In the genomic region with DNA sequence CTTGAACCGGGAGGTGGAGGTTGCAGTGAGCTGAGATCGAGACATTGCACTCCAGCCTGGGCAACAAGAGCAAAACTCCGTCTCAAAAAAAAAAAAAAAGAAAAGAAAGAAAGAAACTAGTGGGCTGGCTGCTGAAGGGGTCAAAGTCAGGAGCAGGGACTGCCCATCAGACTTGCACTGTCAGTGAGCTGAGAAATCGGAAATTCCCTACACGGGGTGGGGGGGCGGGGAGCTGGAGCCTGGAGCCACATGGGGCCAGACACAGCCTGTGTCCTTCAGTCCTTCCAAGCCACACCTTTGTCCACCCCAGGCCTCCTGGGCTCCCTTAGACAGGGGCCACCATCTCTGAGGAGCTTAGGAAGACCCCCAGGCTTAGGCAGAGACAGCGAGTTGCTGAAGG, we compare ENCODE assay signal across 16 cellular contexts. TPM values are rescaled to one million over a fixed set of nuclear protein-coding genes. Genes with fewer than 3 reads are reported as not detected.
DNase-seq lines count a peak whose midpoint lies in the region; ATAC-seq and TF ChIP-seq lines count a peak whose summit lies in the region.
"Had no signal": no experiment of that assay in that cellular context is flagged by ENCODE, and none has a peak within 500 bp of the region (broad histone marks: within the 10 kb centered on the region; RNA-seq: fewer than 3 reads in every experiment).

No MANE protein-coding gene starts in this region.

- POLR2A ChIA-PET in GM10248 (lab: Yijun Ruan, JAX) (no interaction called here), WTC11 (lab: Charles Lee) (interaction anchor here (0.7 to 1.3 kb wide), 3 partner anchors 24 to 82 kb away, joined by 3 to 7 read pairs (median 4); a partner anchor contains a TSS)

- in situ Hi-C loops in GM13977 (cut with MboI; ENCODE audit: low pct_unique_long_range_greater_than_20kb, low sequenced_read_pairs, unreplicated experiment) = no loop called here

- H3K4me1 Mint-ChIP-seq in WTC11 = peaks cover 67% of the 10 kb centered on the region

- H3K27me3 Mint-ChIP-seq in WTC11 (ENCODE audit: low read depth) = no peaks in the 10 kb centered on the region; the same call in none of the 2 replicates

- ATAC-seq in WTC11 = no peak
- ATAC-seq: GM23338, K562 had no signal

- DNase-seq in GM10248 (ENCODE audit: extremely low spot score) (peak; percentile 47), GM13977 (ENCODE audit: low spot score) (peak; percentile 52), WTC11 (ENCODE audit: low spot score) (no peak), NOMO-1 treated with dmso at 0.1 percent for 144 hours (lab: John Stamatoyannopoulos, UW; ENCODE audit: unreplicated experiment) (no peak), NOMO-1 (lab: John Stamatoyannopoulos, UW; ENCODE audit: unreplicated experiment in 2 of 2) (no peak), middle frontal gyrus (ENCODE audit: extremely low spot score, low spot score) (no peak)
- no peak for DNase-seq in activated CD4-positive, CD25-positive, alpha-beta regulatory T cell (lab: John Stamatoyannopoulos, UW)
- DNase-seq: AML-193; Caco-2; CD4-positive, alpha-beta T cell; DND-41; EL; H9; IMR-90 had no signal

- H3K36me3 Mint-ChIP-seq in WTC11 = no peaks in the 10 kb centered on the region

- TF ChIP-seq CTCF in GM10248 (IDR thresholded peaks at IDR 0.05; ENCODE audit: control extremely low read depth, extremely low read depth, low read depth, missing control alignments) (no peak), GM13977 (IDR thresholded peaks at IDR 0.05; ENCODE audit: extremely low read depth, insufficient read depth, missing control alignments) (no peak), WTC11 (IDR thresholded peaks at IDR 0.05) (no peak)

- CTCF ChIA-PET in GM10248 (lab: Yijun Ruan, JAX) = interaction anchor here (1.0 to 1.4 kb wide), 2 partner anchors 55 to 58 kb away, joined by 3 to 4 read pairs; no protein-coding TSS in a partner anchor
- CTCF ChIA-PET in WTC11 (lab: Charles Lee) = interaction anchor here (0.6 to 4.2 kb wide), 7 partner anchors 16 to 78 kb away, joined by 3 to 48 read pairs (median 10); no protein-coding TSS in a partner anchor

- peak overlapping the region; percentile 36; the same call in 1 of the 2 replicates for H3K27ac Mint-ChIP-seq in WTC11
- H3K27ac Mint-ChIP-seq: CD4-positive, alpha-beta T cell; GM23338; H9 had no signal

- peak overlapping the region; percentile 10; the same call in 1 of the 2 replicates for H3K4me3 Mint-ChIP-seq in WTC11
- H3K4me3 Mint-ChIP-seq: CD4-positive, alpha-beta T cell; GM23338 had no signal

- H3K9me3 Mint-ChIP-seq in WTC11 = no peaks in the 10 kb centered on the region
- H3K9me3 Mint-ChIP-seq: CD4-positive, alpha-beta T cell; GM23338; H9 had no signal

TF ChIP-seq in WTC11, 78 proteins besides CTCF, POLR2A, EP300 and RAD21 (continues in another document):
- TF ChIP-seq RORB (CRISPR knock-in tag; IDR thresholded peaks at IDR 0.05) = no peak
- TF ChIP-seq ZNF232 (CRISPR knock-in tag; IDR thresholded peaks at IDR 0.05) = no peak
- TF ChIP-seq, protein P1, sequence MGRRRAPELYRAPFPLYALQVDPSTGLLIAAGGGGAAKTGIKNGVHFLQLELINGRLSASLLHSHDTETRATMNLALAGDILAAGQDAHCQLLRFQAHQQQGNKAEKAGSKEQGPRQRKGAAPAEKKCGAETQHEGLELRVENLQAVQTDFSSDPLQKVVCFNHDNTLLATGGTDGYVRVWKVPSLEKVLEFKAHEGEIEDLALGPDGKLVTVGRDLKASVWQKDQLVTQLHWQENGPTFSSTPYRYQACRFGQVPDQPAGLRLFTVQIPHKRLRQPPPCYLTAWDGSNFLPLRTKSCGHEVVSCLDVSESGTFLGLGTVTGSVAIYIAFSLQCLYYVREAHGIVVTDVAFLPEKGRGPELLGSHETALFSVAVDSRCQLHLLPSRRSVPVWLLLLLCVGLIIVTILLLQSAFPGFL (CRISPR knock-in tag; IDR thresholded peaks at IDR 0.05; ENCODE audit: borderline replicate concordance) = no peak
- TF ChIP-seq, protein P2, sequence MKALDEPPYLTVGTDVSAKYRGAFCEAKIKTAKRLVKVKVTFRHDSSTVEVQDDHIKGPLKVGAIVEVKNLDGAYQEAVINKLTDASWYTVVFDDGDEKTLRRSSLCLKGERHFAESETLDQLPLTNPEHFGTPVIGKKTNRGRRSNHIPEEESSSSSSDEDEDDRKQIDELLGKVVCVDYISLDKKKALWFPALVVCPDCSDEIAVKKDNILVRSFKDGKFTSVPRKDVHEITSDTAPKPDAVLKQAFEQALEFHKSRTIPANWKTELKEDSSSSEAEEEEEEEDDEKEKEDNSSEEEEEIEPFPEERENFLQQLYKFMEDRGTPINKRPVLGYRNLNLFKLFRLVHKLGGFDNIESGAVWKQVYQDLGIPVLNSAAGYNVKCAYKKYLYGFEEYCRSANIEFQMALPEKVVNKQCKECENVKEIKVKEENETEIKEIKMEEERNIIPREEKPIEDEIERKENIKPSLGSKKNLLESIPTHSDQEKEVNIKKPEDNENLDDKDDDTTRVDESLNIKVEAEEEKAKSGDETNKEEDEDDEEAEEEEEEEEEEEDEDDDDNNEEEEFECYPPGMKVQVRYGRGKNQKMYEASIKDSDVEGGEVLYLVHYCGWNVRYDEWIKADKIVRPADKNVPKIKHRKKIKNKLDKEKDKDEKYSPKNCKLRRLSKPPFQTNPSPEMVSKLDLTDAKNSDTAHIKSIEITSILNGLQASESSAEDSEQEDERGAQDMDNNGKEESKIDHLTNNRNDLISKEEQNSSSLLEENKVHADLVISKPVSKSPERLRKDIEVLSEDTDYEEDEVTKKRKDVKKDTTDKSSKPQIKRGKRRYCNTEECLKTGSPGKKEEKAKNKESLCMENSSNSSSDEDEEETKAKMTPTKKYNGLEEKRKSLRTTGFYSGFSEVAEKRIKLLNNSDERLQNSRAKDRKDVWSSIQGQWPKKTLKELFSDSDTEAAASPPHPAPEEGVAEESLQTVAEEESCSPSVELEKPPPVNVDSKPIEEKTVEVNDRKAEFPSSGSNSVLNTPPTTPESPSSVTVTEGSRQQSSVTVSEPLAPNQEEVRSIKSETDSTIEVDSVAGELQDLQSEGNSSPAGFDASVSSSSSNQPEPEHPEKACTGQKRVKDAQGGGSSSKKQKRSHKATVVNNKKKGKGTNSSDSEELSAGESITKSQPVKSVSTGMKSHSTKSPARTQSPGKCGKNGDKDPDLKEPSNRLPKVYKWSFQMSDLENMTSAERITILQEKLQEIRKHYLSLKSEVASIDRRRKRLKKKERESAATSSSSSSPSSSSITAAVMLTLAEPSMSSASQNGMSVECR (CRISPR knock-in tag; IDR thresholded peaks at IDR 0.05; ENCODE audit: borderline replicate concordance) = no peak
- TF ChIP-seq, protein P3, sequence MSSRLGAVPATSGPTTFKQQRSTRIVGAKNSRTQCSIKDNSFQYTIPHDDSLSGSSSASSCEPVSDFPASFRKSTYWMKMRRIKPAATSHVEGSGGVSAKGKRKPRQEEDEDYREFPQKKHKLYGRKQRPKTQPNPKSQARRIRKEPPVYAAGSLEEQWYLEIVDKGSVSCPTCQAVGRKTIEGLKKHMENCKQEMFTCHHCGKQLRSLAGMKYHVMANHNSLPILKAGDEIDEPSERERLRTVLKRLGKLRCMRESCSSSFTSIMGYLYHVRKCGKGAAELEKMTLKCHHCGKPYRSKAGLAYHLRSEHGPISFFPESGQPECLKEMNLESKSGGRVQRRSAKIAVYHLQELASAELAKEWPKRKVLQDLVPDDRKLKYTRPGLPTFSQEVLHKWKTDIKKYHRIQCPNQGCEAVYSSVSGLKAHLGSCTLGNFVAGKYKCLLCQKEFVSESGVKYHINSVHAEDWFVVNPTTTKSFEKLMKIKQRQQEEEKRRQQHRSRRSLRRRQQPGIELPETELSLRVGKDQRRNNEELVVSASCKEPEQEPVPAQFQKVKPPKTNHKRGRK (CRISPR knock-in tag; IDR thresholded peaks at IDR 0.05; ENCODE audit: borderline replicate concordance) = no peak
- TF ChIP-seq, protein P4, sequence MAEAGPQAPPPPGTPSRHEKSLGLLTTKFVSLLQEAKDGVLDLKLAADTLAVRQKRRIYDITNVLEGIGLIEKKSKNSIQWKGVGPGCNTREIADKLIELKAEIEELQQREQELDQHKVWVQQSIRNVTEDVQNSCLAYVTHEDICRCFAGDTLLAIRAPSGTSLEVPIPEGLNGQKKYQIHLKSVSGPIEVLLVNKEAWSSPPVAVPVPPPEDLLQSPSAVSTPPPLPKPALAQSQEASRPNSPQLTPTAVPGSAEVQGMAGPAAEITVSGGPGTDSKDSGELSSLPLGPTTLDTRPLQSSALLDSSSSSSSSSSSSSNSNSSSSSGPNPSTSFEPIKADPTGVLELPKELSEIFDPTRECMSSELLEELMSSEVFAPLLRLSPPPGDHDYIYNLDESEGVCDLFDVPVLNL (CRISPR knock-in tag; IDR thresholded peaks at IDR 0.05; ENCODE audit: borderline replicate concordance, low read depth) = no peak
- TF ChIP-seq SOX15 (CRISPR knock-in tag; IDR thresholded peaks at IDR 0.05) = no peak
- TF ChIP-seq, protein P5, sequence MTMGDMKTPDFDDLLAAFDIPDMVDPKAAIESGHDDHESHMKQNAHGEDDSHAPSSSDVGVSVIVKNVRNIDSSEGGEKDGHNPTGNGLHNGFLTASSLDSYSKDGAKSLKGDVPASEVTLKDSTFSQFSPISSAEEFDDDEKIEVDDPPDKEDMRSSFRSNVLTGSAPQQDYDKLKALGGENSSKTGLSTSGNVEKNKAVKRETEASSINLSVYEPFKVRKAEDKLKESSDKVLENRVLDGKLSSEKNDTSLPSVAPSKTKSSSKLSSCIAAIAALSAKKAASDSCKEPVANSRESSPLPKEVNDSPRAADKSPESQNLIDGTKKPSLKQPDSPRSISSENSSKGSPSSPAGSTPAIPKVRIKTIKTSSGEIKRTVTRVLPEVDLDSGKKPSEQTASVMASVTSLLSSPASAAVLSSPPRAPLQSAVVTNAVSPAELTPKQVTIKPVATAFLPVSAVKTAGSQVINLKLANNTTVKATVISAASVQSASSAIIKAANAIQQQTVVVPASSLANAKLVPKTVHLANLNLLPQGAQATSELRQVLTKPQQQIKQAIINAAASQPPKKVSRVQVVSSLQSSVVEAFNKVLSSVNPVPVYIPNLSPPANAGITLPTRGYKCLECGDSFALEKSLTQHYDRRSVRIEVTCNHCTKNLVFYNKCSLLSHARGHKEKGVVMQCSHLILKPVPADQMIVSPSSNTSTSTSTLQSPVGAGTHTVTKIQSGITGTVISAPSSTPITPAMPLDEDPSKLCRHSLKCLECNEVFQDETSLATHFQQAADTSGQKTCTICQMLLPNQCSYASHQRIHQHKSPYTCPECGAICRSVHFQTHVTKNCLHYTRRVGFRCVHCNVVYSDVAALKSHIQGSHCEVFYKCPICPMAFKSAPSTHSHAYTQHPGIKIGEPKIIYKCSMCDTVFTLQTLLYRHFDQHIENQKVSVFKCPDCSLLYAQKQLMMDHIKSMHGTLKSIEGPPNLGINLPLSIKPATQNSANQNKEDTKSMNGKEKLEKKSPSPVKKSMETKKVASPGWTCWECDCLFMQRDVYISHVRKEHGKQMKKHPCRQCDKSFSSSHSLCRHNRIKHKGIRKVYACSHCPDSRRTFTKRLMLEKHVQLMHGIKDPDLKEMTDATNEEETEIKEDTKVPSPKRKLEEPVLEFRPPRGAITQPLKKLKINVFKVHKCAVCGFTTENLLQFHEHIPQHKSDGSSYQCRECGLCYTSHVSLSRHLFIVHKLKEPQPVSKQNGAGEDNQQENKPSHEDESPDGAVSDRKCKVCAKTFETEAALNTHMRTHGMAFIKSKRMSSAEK (CRISPR knock-in tag; IDR thresholded peaks at IDR 0.05; ENCODE audit: borderline replicate concordance) = no peak
- TF ChIP-seq NR2C2 (CRISPR knock-in tag; IDR thresholded peaks at IDR 0.05) = no peak

RNA-seq across cellular contexts. Expression of a gene that starts 34.5 kb away (rescaled TPM):
- total RNA-seq in WTC11 (2021) = 17.7 to 24.6 TPM (median 20.7 TPM) in 3 replicates
- total RNA-seq: CD4-positive, alpha-beta T cell had no signal

Comparison
In these comparisons a context has a peak if more than half of its experiments do, and no peak if none do; other contexts are left out.
1. DNase-seq: peak in GM10248 (single experiment) and GM13977 (single experiment); none in WTC11 (single experiment), NOMO-1 treated with dmso at 0.1 percent for 144 hours (single experiment), NOMO-1 (0 of 2), activated CD4-positive, CD25-positive, alpha-beta regulatory T cell (0 of 4) and middle frontal gyrus (single experiment).